27 cellular contexts compared by ENCODE assay signal in the genomic region with DNA sequence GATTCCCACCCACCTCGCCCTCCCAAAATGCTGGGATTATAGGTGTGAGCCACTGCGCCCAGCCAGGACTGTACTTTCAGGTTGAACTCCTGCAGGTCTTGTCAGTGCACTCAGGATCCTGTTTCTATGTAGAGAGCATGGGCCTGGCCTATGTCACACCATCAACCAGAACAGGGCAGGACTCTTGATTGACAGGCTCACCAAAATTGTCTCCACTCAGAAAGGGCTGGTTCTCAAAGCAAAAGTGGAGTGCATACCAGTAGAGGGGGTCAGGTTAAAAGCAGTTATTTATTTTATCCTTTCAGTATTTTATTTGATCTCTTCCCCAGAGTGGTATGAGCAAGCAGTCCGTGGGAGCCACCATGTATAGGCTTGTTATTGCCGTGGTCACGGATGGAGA. TPM values are rescaled to one million over a fixed set of nuclear protein-coding genes. Genes with fewer than 3 reads are reported as not detected.
"Had no signal": no experiment of that assay in that cellular context is flagged by ENCODE, and none has a peak within 500 bp of the region (broad histone marks: within the 10 kb centered on the region; RNA-seq: fewer than 3 reads in every experiment).

No MANE protein-coding gene starts in this region.

- H3K27me3 ChIP-seq: esophagus muscularis mucosa, gastrocnemius medialis had no signal

- H3K4me1 ChIP-seq: gastrocnemius medialis, left lung, lower lobe of right lung had no signal

- FAIRE-seq: colon, endothelial cell of umbilical vein, islet of Langerhans, keratinocyte had no signal

- DNase-seq: dermis blood vessel endothelial cell; dorsolateral prefrontal cortex; effector CD4-positive, alpha-beta T cell; effector memory CD4-positive, alpha-beta T cell; gastrocnemius medialis; glutamatergic neuron; head of caudate nucleus; heart right ventricle; hippocampal formation; left cardiac atrium; left lung; left ventricle myocardium superior; lower lobe of right lung; mesenchymal stem cell; mucosa of descending colon; naive B cell had no signal

- H3K9me3 ChIP-seq: esophagus muscularis mucosa, gastrocnemius medialis, heart right ventricle, left lung, lower lobe of right lung, mucosa of descending colon had no signal

- H3K4me3 ChIP-seq: coronary artery, dorsolateral prefrontal cortex, esophagus muscularis mucosa, gastrocnemius medialis, heart right ventricle, left lung, lower lobe of right lung, mucosa of descending colon had no signal

- H3K36me3 ChIP-seq: esophagus muscularis mucosa, gastrocnemius medialis, heart right ventricle, left lung, lower lobe of right lung had no signal

- ATAC-seq: gastrocnemius medialis, heart right ventricle, left cardiac atrium, left lung, left ventricle myocardium superior, lower lobe of right lung, mucosa of descending colon had no signal

- H3K27ac ChIP-seq: coronary artery, dorsolateral prefrontal cortex, esophagus muscularis mucosa, gastrocnemius medialis, heart right ventricle, left lung, lower lobe of right lung had no signal

RNA-seq across cellular contexts. Expression of a gene that starts 27.4 kb away (rescaled TPM):
- total RNA-seq: dermis blood vessel endothelial cell, endothelial cell of umbilical vein, epithelial cell of proximal tubule, fibroblast of lung, fibroblast of villous mesenchyme, gastrocnemius medialis, kidney epithelial cell, left lung, left ventricle myocardium superior, lower lobe of right lung, mesenteric fat pad, mucosa of descending colon had no signal
- polyA plus RNA-seq: fibroblast of lung had no signal
